ENCODE assay signal across 1 cellular context in the genomic region with DNA sequence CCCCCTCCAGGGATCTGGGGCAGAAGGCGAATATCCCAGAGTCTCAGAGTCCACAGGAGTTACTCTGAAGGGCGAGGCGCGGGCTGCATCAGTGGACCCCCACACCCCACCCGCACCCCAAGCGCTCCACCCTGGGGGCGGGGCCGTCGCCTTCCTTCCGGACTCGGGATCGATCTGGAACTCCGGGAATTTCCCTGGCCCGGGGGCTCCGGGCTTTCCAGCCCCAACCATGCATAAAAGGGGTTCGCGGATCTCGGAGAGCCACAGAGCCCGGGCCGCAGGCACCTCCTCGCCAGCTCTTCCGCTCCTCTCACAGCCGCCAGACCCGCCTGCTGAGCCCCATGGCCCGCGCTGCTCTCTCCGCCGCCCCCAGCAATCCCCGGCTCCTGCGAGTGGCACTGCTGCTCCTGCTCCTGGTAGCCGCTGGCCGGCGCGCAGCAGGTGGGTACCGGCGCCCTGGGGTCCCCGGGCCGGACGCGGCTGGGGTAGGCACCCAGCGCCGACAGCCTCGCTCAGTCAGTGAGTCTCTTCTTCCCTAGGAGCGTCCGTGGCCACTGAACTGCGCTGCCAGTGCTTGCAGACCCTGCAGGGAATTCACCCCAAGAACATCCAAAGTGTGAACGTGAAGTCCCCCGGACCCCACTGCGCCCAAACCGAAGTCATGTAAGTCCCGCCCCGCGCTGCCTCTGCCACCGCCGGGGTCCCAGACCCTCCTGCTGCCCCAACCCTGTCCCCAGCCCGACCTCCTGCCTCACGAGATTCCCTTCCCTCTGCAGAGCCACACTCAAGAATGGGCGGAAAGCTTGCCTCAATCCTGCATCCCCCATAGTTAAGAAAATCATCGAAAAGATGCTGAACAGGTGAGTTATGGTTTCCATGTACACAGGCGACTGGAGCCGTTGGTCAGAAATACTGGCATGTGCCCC.
TF ChIP-seq lines count a peak whose summit lies in the region.

A gene (plus strand): TSS at position 264 of the 926 bp plus-strand sequence. CDS start 78 bp downstream, at position 342.

TF ChIP-seq in GM23338, 12 proteins besides CTCF, POLR2A, EP300 and RAD21:
- TF ChIP-seq, protein P1, sequence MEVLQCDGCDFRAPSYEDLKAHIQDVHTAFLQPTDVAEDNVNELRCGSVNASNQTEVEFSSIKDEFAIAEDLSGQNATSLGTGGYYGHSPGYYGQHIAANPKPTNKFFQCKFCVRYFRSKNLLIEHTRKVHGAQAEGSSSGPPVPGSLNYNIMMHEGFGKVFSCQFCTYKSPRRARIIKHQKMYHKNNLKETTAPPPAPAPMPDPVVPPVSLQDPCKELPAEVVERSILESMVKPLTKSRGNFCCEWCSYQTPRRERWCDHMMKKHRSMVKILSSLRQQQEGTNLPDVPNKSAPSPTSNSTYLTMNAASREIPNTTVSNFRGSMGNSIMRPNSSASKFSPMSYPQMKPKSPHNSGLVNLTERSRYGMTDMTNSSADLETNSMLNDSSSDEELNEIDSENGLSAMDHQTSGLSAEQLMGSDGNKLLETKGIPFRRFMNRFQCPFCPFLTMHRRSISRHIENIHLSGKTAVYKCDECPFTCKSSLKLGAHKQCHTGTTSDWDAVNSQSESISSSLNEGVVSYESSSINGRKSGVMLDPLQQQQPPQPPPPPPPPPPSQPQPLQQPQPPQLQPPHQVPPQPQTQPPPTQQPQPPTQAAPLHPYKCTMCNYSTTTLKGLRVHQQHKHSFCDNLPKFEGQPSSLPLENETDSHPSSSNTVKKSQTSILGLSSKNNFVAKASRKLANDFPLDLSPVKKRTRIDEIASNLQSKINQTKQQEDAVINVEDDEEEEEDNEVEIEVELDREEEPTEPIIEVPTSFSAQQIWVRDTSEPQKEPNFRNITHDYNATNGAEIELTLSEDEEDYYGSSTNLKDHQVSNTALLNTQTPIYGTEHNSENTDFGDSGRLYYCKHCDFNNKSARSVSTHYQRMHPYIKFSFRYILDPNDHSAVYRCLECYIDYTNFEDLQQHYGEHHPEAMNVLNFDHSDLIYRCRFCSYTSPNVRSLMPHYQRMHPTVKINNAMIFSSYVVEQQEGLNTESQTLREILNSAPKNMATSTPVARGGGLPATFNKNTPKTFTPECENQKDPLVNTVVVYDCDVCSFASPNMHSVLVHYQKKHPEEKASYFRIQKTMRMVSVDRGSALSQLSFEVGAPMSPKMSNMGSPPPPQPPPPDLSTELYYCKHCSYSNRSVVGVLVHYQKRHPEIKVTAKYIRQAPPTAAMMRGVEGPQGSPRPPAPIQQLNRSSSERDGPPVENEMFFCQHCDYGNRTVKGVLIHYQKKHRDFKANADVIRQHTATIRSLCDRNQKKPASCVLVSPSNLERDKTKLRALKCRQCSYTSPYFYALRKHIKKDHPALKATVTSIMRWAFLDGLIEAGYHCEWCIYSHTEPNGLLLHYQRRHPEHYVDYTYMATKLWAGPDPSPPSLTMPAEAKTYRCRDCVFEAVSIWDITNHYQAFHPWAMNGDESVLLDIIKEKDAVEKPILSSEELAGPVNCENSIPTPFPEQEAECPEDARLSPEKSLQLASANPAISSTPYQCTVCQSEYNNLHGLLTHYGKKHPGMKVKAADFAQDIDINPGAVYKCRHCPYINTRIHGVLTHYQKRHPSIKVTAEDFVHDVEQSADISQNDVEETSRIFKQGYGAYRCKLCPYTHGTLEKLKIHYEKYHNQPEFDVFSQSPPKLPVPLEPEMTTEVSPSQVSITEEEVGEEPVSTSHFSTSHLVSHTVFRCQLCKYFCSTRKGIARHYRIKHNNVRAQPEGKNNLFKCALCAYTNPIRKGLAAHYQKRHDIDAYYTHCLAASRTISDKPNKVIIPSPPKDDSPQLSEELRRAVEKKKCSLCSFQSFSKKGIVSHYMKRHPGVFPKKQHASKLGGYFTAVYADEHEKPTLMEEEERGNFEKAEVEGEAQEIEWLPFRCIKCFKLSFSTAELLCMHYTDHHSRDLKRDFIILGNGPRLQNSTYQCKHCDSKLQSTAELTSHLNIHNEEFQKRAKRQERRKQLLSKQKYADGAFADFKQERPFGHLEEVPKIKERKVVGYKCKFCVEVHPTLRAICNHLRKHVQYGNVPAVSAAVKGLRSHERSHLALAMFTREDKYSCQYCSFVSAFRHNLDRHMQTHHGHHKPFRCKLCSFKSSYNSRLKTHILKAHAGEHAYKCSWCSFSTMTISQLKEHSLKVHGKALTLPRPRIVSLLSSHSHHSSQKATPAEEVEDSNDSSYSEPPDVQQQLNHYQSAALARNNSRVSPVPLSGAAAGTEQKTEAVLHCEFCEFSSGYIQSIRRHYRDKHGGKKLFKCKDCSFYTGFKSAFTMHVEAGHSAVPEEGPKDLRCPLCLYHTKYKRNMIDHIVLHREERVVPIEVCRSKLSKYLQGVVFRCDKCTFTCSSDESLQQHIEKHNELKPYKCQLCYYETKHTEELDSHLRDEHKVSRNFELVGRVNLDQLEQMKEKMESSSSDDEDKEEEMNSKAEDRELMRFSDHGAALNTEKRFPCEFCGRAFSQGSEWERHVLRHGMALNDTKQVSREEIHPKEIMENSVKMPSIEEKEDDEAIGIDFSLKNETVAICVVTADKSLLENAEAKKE (CRISPR knock-in tag; IDR thresholded peaks at IDR 0.05): no peak
- peak; percentile 31 for TF ChIP-seq POLR2AphosphoS5 (IDR thresholded peaks at IDR 0.05; ENCODE audit: low read depth)
- TF ChIP-seq STAT1 (IDR thresholded peaks at IDR 0.05; ENCODE audit: unreplicated experiment): no peak
- no peak for TF ChIP-seq NANOG (IDR thresholded peaks at IDR 0.05; ENCODE audit: borderline replicate concordance)
- no peak for TF ChIP-seq EZH2phosphoT487 (IDR thresholded peaks at IDR 0.05; ENCODE audit: unreplicated experiment)
